ENCODE assay signal across 22 cellular contexts in the genomic region with DNA sequence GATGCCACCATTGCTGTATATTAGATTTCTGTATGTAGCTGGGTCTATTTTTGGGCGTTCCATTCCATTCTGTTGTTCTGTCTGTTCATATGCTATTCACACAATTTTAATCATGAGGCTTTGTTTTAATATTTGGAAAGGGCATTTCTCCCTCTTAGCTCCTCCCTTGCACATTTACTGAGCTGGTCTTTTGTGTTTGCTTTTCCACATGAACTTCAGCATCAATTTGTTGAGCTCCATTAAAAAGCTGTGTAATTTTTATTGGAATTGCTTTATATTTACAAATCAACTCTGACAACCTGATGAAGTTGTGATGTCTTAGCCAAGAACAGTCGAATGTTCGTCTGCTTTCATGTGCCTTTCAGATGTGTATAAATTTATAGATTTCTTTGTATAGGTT.
DNase-seq lines count a peak whose midpoint lies in the region; FAIRE-seq and TF ChIP-seq lines count a peak whose summit lies in the region.
"Had no signal": no experiment of that assay in that cellular context is flagged by ENCODE, and none has a peak within 500 bp of the region (broad histone marks: within the 10 kb centered on the region; RNA-seq: fewer than 3 reads in every experiment).

No MANE protein-coding gene starts in this region.

- peak overlapping the region; percentile 76 for H3K27ac ChIP-seq in VCaP
- H3K27ac ChIP-seq: BLaER1 had no signal

- TF ChIP-seq CTCF in LNCaP clone FGC (IDR thresholded peaks at IDR 0.05; ENCODE audit: control insufficient read depth, extremely low read depth, insufficient read depth) (no peak), VCaP (conservative IDR thresholded peaks at IDR 0.05) (no peak)

- DNase-seq in LNCaP clone FGC (ENCODE audit: low read depth), result peak; percentile 42
- DNase-seq in D341Med (ENCODE audit: low spot score), result no peak
- DNase-seq in NK-92 treated with Interleukin-12 subunit alpha and Interleukin-12 subunit beta, amount 100 ng/mL, for 24 hours (lab: John Stamatoyannopoulos, UW), result no peak
- no peak for DNase-seq in DMS53 treated with DMSO at 0.1 percent for 48 hours (lab: John Stamatoyannopoulos, UW; ENCODE audit: unreplicated experiment)
- DNase-seq: 8988T; ACHN; BE2C; C1 segment of cervical spinal cord; CD4-positive, alpha-beta memory T cell; CD4-positive, CD25-positive, alpha-beta regulatory T cell; CD8-positive, alpha-beta memory T cell; COR-L47; DMS79; DND-41; EL; GDM1 had no signal

- FAIRE-seq in islet of Langerhans (lab: Jason Lieb, UNC), result peak; percentile 58
- FAIRE-seq: A204.1, GM12891, GM18507 had no signal

- H3K4me3 ChIP-seq in LNCaP clone FGC (ENCODE audit: low read depth, low read length), result no peak overlapping the region
- H3K4me3 ChIP-seq: BLaER1 had no signal
